Comparison of ENCODE assay signal across 20 cellular contexts in the genomic region with DNA sequence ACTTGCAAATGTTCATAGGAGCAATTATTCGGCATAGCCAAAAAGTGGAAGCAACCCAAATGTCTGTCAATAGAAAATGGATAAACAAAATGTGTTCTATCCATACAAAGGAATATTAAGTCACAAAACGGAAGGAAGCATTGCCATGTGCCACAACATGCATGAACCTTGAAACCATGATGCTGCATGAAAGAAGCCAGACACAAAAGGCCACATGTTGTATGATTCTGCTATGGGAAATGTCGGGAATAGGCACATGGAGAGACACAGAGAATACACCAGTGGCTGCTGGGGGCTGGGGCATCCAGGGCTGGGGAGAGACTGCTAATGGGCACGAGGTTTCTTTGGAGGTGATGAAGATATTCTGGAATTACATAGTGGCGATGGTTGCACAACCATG. TPM values are rescaled to one million over a fixed set of nuclear protein-coding genes. Genes with fewer than 3 reads are reported as not detected.
"Had no signal": no experiment of that assay in that cellular context is flagged by ENCODE, and none has a peak within 500 bp of the region (broad histone marks: within the 10 kb centered on the region; RNA-seq: fewer than 3 reads in every experiment).

No MANE protein-coding gene starts in this region.

- H3K4me1 ChIP-seq: colonic mucosa had no signal

- H3K9me3 ChIP-seq: ascending aorta, colonic mucosa, gastroesophageal sphincter, heart left ventricle, left ventricle myocardium inferior, ovary, psoas muscle, stomach, testis had no signal

- H3K27me3 ChIP-seq: ascending aorta, colonic mucosa, gastroesophageal sphincter, heart left ventricle, ovary, stomach, testis had no signal

- DNase-seq: activated gamma-delta T cell treated with Interleukin-2 at 50 U/mL for 16 hours; activated T-cell treated with anti-CD3 and anti-CD28 coated beads, Interleukin-2, amount 50 U/mL, for 72 hours; colonic mucosa; heart left ventricle; left ventricle myocardium inferior; ovary; psoas muscle; right cardiac atrium; small intestine; stimulated activated CD4-positive, alpha-beta T cell treated with anti-CD3 and anti-CD28 coated beads, Interleukin-15, amount 100 ng/mL, for 24 hours; stimulated activated CD4-positive, alpha-beta T cell treated with anti-CD3 and anti-CD28 coated beads, Interleukin-2, amount 100 ng/mL, for 48 hours; stomach; testis had no signal

- H3K27ac ChIP-seq: ascending aorta, colonic mucosa, gastroesophageal sphincter, heart left ventricle, left ventricle myocardium inferior, ovary, psoas muscle, stomach, testis had no signal

- H3K36me3 ChIP-seq: ascending aorta, colonic mucosa, gastroesophageal sphincter, heart left ventricle, left ventricle myocardium inferior, ovary, stomach had no signal

- ATAC-seq: activated T-cell treated with anti-CD3 and anti-CD28 coated beads, Interleukin-2, amount 50 U/mL, for 72 hours; esophagus mucosa; gastroesophageal sphincter; heart left ventricle; psoas muscle; right cardiac atrium had no signal

- H3K4me3 ChIP-seq: ascending aorta, colonic mucosa, gastroesophageal sphincter, heart left ventricle, left ventricle myocardium inferior, ovary, psoas muscle, stomach, testis had no signal

- FAIRE-seq: small intestine, TTC549 had no signal

RNA-seq across cellular contexts. Expression of a gene that starts 6.1 kb away (rescaled TPM):
- total RNA-seq: ascending aorta, kidney epithelial cell, left ventricle myocardium inferior, myocyte, neural crest cell had no signal

RNA-seq across cellular contexts. Expression of a gene that starts 26.2 kb away (rescaled TPM):
- total RNA-seq: ascending aorta had no signal
